ENCODE assay signal across 24 cellular contexts in genomic region chr10:49080965-49081364, GRCh38. TPM values are rescaled to one million over a fixed set of nuclear protein-coding genes. Genes with fewer than 3 reads are reported as not detected.
A peak's percentile ranks its signal among the peaks of the same experiment; 100 is the strongest.
DNase-seq lines count a peak whose midpoint lies in the region; ATAC-seq, FAIRE-seq and TF ChIP-seq lines count a peak whose summit lies in the region.
"Had no signal": no experiment of that assay in that cellular context is flagged by ENCODE, and none has a peak within 500 bp of the region (broad histone marks: within the 10 kb centered on the region; RNA-seq: fewer than 3 reads in every experiment).

No MANE protein-coding gene starts in this region.

- H2BK15ac ChIP-seq in H1 (ENCODE audit: low read length) = peak overlapping the region; percentile 61

- DNase-seq in activated CD8-positive, alpha-beta memory T cell treated with anti-CD3 and anti-CD28 coated beads, Interleukin-2, amount 10 ng/mL, durations not matched to agents 7 days and 5 days = no peak
- DNase-seq in activated CD8-positive, alpha-beta memory T cell treated with anti-CD3 and anti-CD28 coated beads for 24 hours = no peak
- DNase-seq in H1 (ENCODE audit: low read depth in 1 of 2, low spot score in 2 of 2) (no peak), mesenteric fat pad (ENCODE audit: low spot score) (peak; percentile 60), thyroid gland (peak; percentile 31 to 37)
- DNase-seq: activated naive CD4-positive, alpha-beta T cell treated with Interleukin-2 at 50 U/mL for 16 hours; BE2C; Calu3; NCI-H1417 treated with DMSO at 0.1 percent for 48 hours; NCI-H2171; OCI-M1; SIG-M5; T-helper 17 cell had no signal

- no peak overlapping the region for H4K5ac ChIP-seq in H1 (ENCODE audit: insufficient read length, low read depth, low read length)

- H2AFZ ChIP-seq in H1 (ENCODE audit: low read length) = no peak overlapping the region

- FAIRE-seq in H1 (lab: Jason Lieb, UNC) = no peak
- FAIRE-seq: A204.1, endometrium, islet of Langerhans had no signal

- H2BK20ac ChIP-seq in H1 (ENCODE audit: low read length) = 0 out of 2 replicates have a peak overlapping the region, but pooled peaks have one; percentile 43

- no peak overlapping the region for H4K8ac ChIP-seq in H1 (ENCODE audit: extremely low read depth, insufficient read depth, low read length)

- no peaks in the 10 kb centered on the region for H3K9me3 Mint-ChIP-seq in activated CD8-positive, alpha-beta memory T cell treated with anti-CD3 and anti-CD28 coated beads, Interleukin-2, amount 10 ng/mL, durations not matched to agents 7 days and 5 days (ENCODE audit: low read depth)
- H3K9me3 Mint-ChIP-seq: mesothelial cell of epicardium had no signal

- intact Hi-C loops in thyroid gland (cut with DNase I) = no loop called here

- H3K4ac ChIP-seq in H1 (replicated peaks; ENCODE audit: insufficient read length, low read depth, low read length) = no peak overlapping the region

- peak overlapping the region; percentile 41; the same call in 1 of the 2 replicates for H2BK5ac ChIP-seq in H1 (ENCODE audit: low read depth, low read length)

- H3K4me1 Mint-ChIP-seq in activated CD8-positive, alpha-beta memory T cell treated with anti-CD3 and anti-CD28 coated beads, Interleukin-2, amount 10 ng/mL, durations not matched to agents 7 days and 5 days = peaks cover 47% of the 10 kb centered on the region
- H3K4me1 Mint-ChIP-seq: mesothelial cell of epicardium had no signal

- H3K4me2 ChIP-seq in H1 (ENCODE audit: insufficient read depth in 1 of 2, low read depth in 2 of 2, low read length in 2 of 2) = peak overlapping the region; percentile 34 to 37; a peak in 1 of 4 replicates

- H3K23ac ChIP-seq in H1 (ENCODE audit: insufficient read length) = no peak overlapping the region

- H3K18ac ChIP-seq in H1 (ENCODE audit: extremely low read depth, low read length) = peak overlapping the region; percentile 43; the same call in 1 of the 2 replicates

- TF ChIP-seq RAD21 in H1 (IDR thresholded peaks at IDR 0.05 in 1 of 2, conservative IDR thresholded peaks at IDR 0.05 in 1 of 2; ENCODE audit: low read depth in 2 of 2, low read length in 2 of 2) = no peak

- peak overlapping the region; percentile 85 for H2BK12ac ChIP-seq in H1 (ENCODE audit: low read depth, low read length)

- no peak overlapping the region for H2BK120ac ChIP-seq in H1 (replicated peaks; ENCODE audit: low read depth, low read length)

- H3K36me3 ChIP-seq in H1 (ENCODE audit: control insufficient read depth in 2 of 4, insufficient read depth in 4 of 4, low read length in 3 of 4) (no peaks in the 10 kb centered on the region), thyroid gland (peaks cover under 1 to 3% of the 10 kb centered on the region in 2 donors), gastroesophageal sphincter (peaks cover 0 to 26% of the 10 kb centered on the region in 2 donors)
- H3K36me3 ChIP-seq: BE2C had no signal

- H3K36me3 Mint-ChIP-seq in activated CD8-positive, alpha-beta memory T cell treated with anti-CD3 and anti-CD28 coated beads, Interleukin-2, amount 10 ng/mL, durations not matched to agents 7 days and 5 days = no peaks in the 10 kb centered on the region
- H3K36me3 Mint-ChIP-seq: mesothelial cell of epicardium had no signal

- H4K91ac ChIP-seq in H1 (replicated peaks; ENCODE audit: insufficient read length, low read length) = no peak overlapping the region

- peak overlapping the region; percentile 95 for H2AK5ac ChIP-seq in H1 (ENCODE audit: low read depth, low read length)

- peaks cover 2 to 13% (median 3%) of the 10 kb centered on the region in 4 experiments for H3K4me1 ChIP-seq in H1 (replicated peaks in 1 of 4; ENCODE audit: control insufficient read depth in 3 of 4, insufficient read depth in 4 of 4, low read length in 3 of 4)
- H3K4me1 ChIP-seq in thyroid gland = peaks cover 93 to 97% of the 10 kb centered on the region in 2 donors
- H3K4me1 ChIP-seq in gastroesophageal sphincter = peaks cover 0 to 40% (median 14%) of the 10 kb centered on the region in 3 donors
- H3K4me1 ChIP-seq: BE2C had no signal

- POLR2A ChIA-PET in H1 (lab: Charles Lee; ENCODE audit: partially characterized antibody) = no interaction called here

- H3K27me3 ChIP-seq in H1 (replicated peaks in 1 of 4; ENCODE audit: control insufficient read depth in 3 of 4, extremely low read depth in 1 of 4, insufficient read depth in 3 of 4, low read length in 3 of 4) (no peaks in the 10 kb centered on the region; a peak in 3 of 7 replicates), thyroid gland (no peaks in the 10 kb centered on the region), gastroesophageal sphincter (no peaks in the 10 kb centered on the region)
- H3K27me3 ChIP-seq: BE2C had no signal

- no peaks in the 10 kb centered on the region for H3K23me2 ChIP-seq in H1 (ENCODE audit: low read depth, low read length)

- H3K4me3 Mint-ChIP-seq in activated CD8-positive, alpha-beta memory T cell treated with anti-CD3 and anti-CD28 coated beads, Interleukin-2, amount 10 ng/mL, durations not matched to agents 7 days and 5 days = no peak overlapping the region
- H3K4me3 Mint-ChIP-seq: mesothelial cell of epicardium, T-helper 17 cell had no signal

- CTCF ChIA-PET in activated CD8-positive, alpha-beta memory T cell treated with anti-CD3 and anti-CD28 coated beads, Interleukin-2, amount 10 ng/mL, durations not matched to agents 7 days and 5 days (lab: Charles Lee) = no interaction called here
- CTCF ChIA-PET in H1 (lab: Charles Lee; ENCODE audit: partially characterized antibody) = interaction anchor here (0.8 to 3.1 kb wide), 3 partner anchors 39 to 83 kb away, joined by 3 to 12 read pairs (median 4); no protein-coding TSS in a partner anchor

- TF ChIP-seq EP300 in H1 (IDR thresholded peaks at IDR 0.05; ENCODE audit: borderline replicate concordance in 1 of 2, low read depth in 2 of 2, low read length in 2 of 2) = no peak
- TF ChIP-seq EP300 in gastroesophageal sphincter (IDR thresholded peaks at IDR 0.05) = no peak

- no peak overlapping the region; a peak in 1 of 7 replicates for H3K9ac ChIP-seq in H1 (replicated peaks in 1 of 4; ENCODE audit: extremely low read depth in 1 of 4, low read depth in 3 of 4, low read length in 3 of 4)

- TF ChIP-seq CTCF in H1 (IDR thresholded peaks at IDR 0.05; ENCODE audit: control extremely low read depth in 1 of 3, insufficient read depth in 1 of 3, low read depth in 1 of 3, low read length in 3 of 3) (no peak), thyroid gland (IDR thresholded peaks at IDR 0.05) (no peak), gastroesophageal sphincter (IDR thresholded peaks at IDR 0.05) (no peak)

- H3K79me1 ChIP-seq in H1 (ENCODE audit: low read depth, low read length) = no peaks in the 10 kb centered on the region

- H3K27ac Mint-ChIP-seq in activated CD8-positive, alpha-beta memory T cell treated with anti-CD3 and anti-CD28 coated beads, Interleukin-2, amount 10 ng/mL, durations not matched to agents 7 days and 5 days = peak overlapping the region; percentile 20
- H3K27ac Mint-ChIP-seq: mesothelial cell of epicardium, T-helper 17 cell had no signal

- no peak for ATAC-seq in activated CD8-positive, alpha-beta memory T cell treated with anti-CD3 and anti-CD28 coated beads, Interleukin-2, amount 10 ng/mL, durations not matched to agents 7 days and 5 days
- no peak for ATAC-seq in HG03439 (IDR thresholded peaks at IDR 0.05; ENCODE audit: unreplicated experiment)
- ATAC-seq in GM21526 (IDR thresholded peaks at IDR 0.05; ENCODE audit: low FRiP score, unreplicated experiment) = no peak
- ATAC-seq in gastroesophageal sphincter = no peak
- ATAC-seq: T-helper 17 cell had no signal

- no peaks in the 10 kb centered on the region for H3K79me2 ChIP-seq in H1 (ENCODE audit: control insufficient read depth in 1 of 2, insufficient read depth in 2 of 2, low read length in 2 of 2)

- no peak overlapping the region for H3K56ac ChIP-seq in H1 (replicated peaks; ENCODE audit: insufficient read length, low read depth, low read length)

- no peak overlapping the region for H3K27ac ChIP-seq in H1 (ENCODE audit: low read depth, low read length)
- H3K27ac ChIP-seq in thyroid gland = peak overlapping the region; percentile 75 to 85 (median 84)
- no peak overlapping the region for H3K27ac ChIP-seq in gastroesophageal sphincter
- H3K27ac ChIP-seq: VCaP had no signal

- peaks cover 6% of the 10 kb centered on the region for H3K27me3 Mint-ChIP-seq in activated CD8-positive, alpha-beta memory T cell treated with anti-CD3 and anti-CD28 coated beads, Interleukin-2, amount 10 ng/mL, durations not matched to agents 7 days and 5 days

- no peaks in the 10 kb centered on the region for H3K9me3 ChIP-seq in H1 (ENCODE audit: insufficient read depth in 2 of 2, low read depth in 1 of 2, low read length in 1 of 2)
- no peaks in the 10 kb centered on the region for H3K9me3 ChIP-seq in thyroid gland
- H3K9me3 ChIP-seq in gastroesophageal sphincter = peaks cover 0 to under 1% (median 0%) of the 10 kb centered on the region in 3 donors
- H3K9me3 ChIP-seq: BE2C had no signal

- H3K14ac ChIP-seq in H1 (ENCODE audit: insufficient read length) = no peak overlapping the region

- TF ChIP-seq POLR2A in H1 (IDR thresholded peaks at IDR 0.05; ENCODE audit: control extremely low read depth in 1 of 2, low read depth in 2 of 2, low read length in 2 of 2) (no peak), thyroid gland (IDR thresholded peaks at IDR 0.05) (no peak), gastroesophageal sphincter (IDR thresholded peaks at IDR 0.05) (no peak)

- H3K4me3 ChIP-seq in H1 (ENCODE audit: extremely low read depth in 1 of 4, insufficient read depth in 2 of 4, low read depth in 3 of 4, low read length in 4 of 4) (no peak overlapping the region), thyroid gland (replicated peaks in 1 of 3) (no peak overlapping the region), gastroesophageal sphincter (no peak overlapping the region)

- 91% methylated on average over 3 of the region's 3 CpGs; no CpG with 5 or more reads in 1 of the 2 experiments for WGBS in H1 (ENCODE audit: extremely low coverage in 1 of 2, insufficient coverage in 1 of 2, insufficient read length in 1 of 2, insufficient replicate concordance in 2 of 2, low coverage in 1 of 2, low lambda C conversion rate in 2 of 2, missing lambda C conversion rate in 1 of 2), 2 experiments
- 41 to 42% methylated on average over 2 to 3 of the region's 3 CpGs for WGBS in thyroid gland, 2 donors
- 20% methylated on average over 1 of the region's 3 CpGs; no CpG with 5 or more reads in 1 of the 2 donors for WGBS in gastroesophageal sphincter (ENCODE audit: low coverage in 1 of 2), 2 donors

- H4K20me1 ChIP-seq in H1 (replicated peaks in 1 of 2; ENCODE audit: control insufficient read depth in 1 of 2, insufficient read depth in 2 of 2, low read length in 2 of 2) = no peaks in the 10 kb centered on the region

RNA-seq across cellular contexts. Expression of gene VSTM4, which starts 34.4 kb away (rescaled TPM):
- total RNA-seq in activated CD8-positive, alpha-beta memory T cell treated with anti-CD3 and anti-CD28 coated beads, Interleukin-2, amount 10 ng/mL, durations not matched to agents 7 days and 5 days = under 1 TPM in 1 of 2 experiments, not detected in 1; 0.16 TPM
- 0.69 and 0.73 TPM in 2 replicates for total RNA-seq in H1 (2021; fragmentation: NEBNext Ultra II Directional; extraction: Animal tissue kit (Norgen Biotek cat#: 25700))
- 0.48 and 0.63 TPM in 2 replicates for polyA plus RNA-seq in H1 (2011; rRNA removed)
- polyA plus RNA-seq in H1 (2011; cell fraction: cytosol; rRNA removed) = 0.50 TPM
- 0.70 TPM for polyA plus RNA-seq in H1 (2011; cell fraction: nucleus; rRNA removed)
- 0.56 to 0.81 TPM (median 0.68 TPM) in 4 replicates for polyA plus RNA-seq in H1 (2012, experiment 1 of 2)
- polyA plus RNA-seq in H1 (2012, experiment 2 of 2) = 0.21 TPM
- 0.65 TPM for polyA plus RNA-seq in H1 (2013, experiment 1 of 2)
- polyA plus RNA-seq in H1 (2013, experiment 2 of 2) = 0.66 TPM
- 0.54 and 1.2 TPM in 2 replicates for polyA minus RNA-seq in H1 (2011; rRNA and poly(A)+ RNA removed)
- not detected for polyA minus RNA-seq in H1 (2011; cell fraction: cytosol; rRNA and poly(A)+ RNA removed)
- 1.2 TPM for polyA minus RNA-seq in H1 (2011; cell fraction: nucleus; rRNA and poly(A)+ RNA removed)
- total RNA-seq in mesenteric fat pad (41.7 TPM), thyroid gland (100 to 1,000 TPM in 3 of 4 donors, 10 to 100 TPM in 1; 42.9 to 220 (median 142) TPM), gastroesophageal sphincter (10 to 100 TPM; 11.4 to 25.1 (median 21.9) TPM)
- total RNA-seq: Calu3, HT-29, T-helper 17 cell had no signal

RNA-seq across cellular contexts. Expression of gene FAM170B, which starts 52.9 kb away (rescaled TPM):
- total RNA-seq in activated CD8-positive, alpha-beta memory T cell treated with anti-CD3 and anti-CD28 coated beads, Interleukin-2, amount 10 ng/mL, durations not matched to agents 7 days and 5 days = not detected
- not detected in 2 replicates for total RNA-seq in H1 (2021; fragmentation: NEBNext Ultra II Directional; extraction: Animal tissue kit (Norgen Biotek cat#: 25700))
- polyA plus RNA-seq in H1 (2011; rRNA removed) = not detected in 2 replicates
- not detected for polyA plus RNA-seq in H1 (2011; cell fraction: cytosol; rRNA removed)
- not detected for polyA plus RNA-seq in H1 (2011; cell fraction: nucleus; rRNA removed)
- not detected in 4 replicates for polyA plus RNA-seq in H1 (2012, experiment 1 of 2)
- not detected for polyA plus RNA-seq in H1 (2012, experiment 2 of 2)
- polyA plus RNA-seq in H1 (2013, experiment 1 of 2) = not detected
- not detected for polyA plus RNA-seq in H1 (2013, experiment 2 of 2)
- not detected in 2 replicates for polyA minus RNA-seq in H1 (2011; rRNA and poly(A)+ RNA removed)
- not detected for polyA minus RNA-seq in H1 (2011; cell fraction: cytosol; rRNA and poly(A)+ RNA removed)
- not detected for polyA minus RNA-seq in H1 (2011; cell fraction: nucleus; rRNA and poly(A)+ RNA removed)
- total RNA-seq in mesenteric fat pad = not detected
- total RNA-seq in thyroid gland = not detected
- total RNA-seq in gastroesophageal sphincter = not detected
- total RNA-seq: Calu3, HT-29, mesothelial cell of epicardium, T-helper 17 cell, urinary bladder had no signal
- polyA plus RNA-seq: neural cell, urinary bladder had no signal

Comparison
In these comparisons a context has a peak if more than half of its experiments do, and no peak if none do; other contexts are left out.
1. DNase-seq: peak in mesenteric fat pad (single experiment) and thyroid gland (2 of 2); none in activated CD8-positive, alpha-beta memory T cell treated with anti-CD3 and anti-CD28 coated beads, Interleukin-2, amount 10 ng/mL, durations not matched to agents 7 days and 5 days (single experiment), activated CD8-positive, alpha-beta memory T cell treated with anti-CD3 and anti-CD28 coated beads for 24 hours (single experiment) and H1 (0 of 2).
2. H3K27ac ChIP-seq: peak in thyroid gland (3 of 3); none in H1 (single experiment) and gastroesophageal sphincter (0 of 4).